ENCODE assay signal across 27 cellular contexts in genomic region chr17:70116919-70117318, GRCh38. TPM values are rescaled to one million over a fixed set of nuclear protein-coding genes. Genes with fewer than 3 reads are reported as not detected.
"Had no signal": no experiment of that assay in that cellular context is flagged by ENCODE, and none has a peak within 500 bp of the region (broad histone marks: within the 10 kb centered on the region; RNA-seq: fewer than 3 reads in every experiment).

No MANE protein-coding gene starts in this region.

- H3K9me3 ChIP-seq: suprapubic skin, testis, thyroid gland, transverse colon, upper lobe of right lung, uterus, vagina had no signal

- ATAC-seq: stimulated activated effector memory CD8-positive, alpha-beta T cell treated with anti-CD3 and anti-CD28 coated beads, Interleukin-12 subunit alpha, Interleukin-12 subunit beta, amount 100 ng/mL, for 72 hours; stimulated activated memory B cell treated with anti-CD40 and anti-IgM and Interleukin-4, amounts not matched to agents 10 μg/mL and 1 μg/mL and 100 μg/mL, for 72 hours; stimulated activated naive B cell treated with anti-CD40 and anti-IgM and Interleukin-4, amounts not matched to agents 10 μg/mL and 1 μg/mL and 100 μg/mL, for 72 hours; stimulated activated naive CD8-positive, alpha-beta T cell treated with anti-CD3 and anti-CD28 coated beads, Interleukin-15, amount 100 ng/mL, for 72 hours; stimulated activated naive CD8-positive, alpha-beta T cell treated with anti-CD3 and anti-CD28 coated beads, Interleukin-15, Interleukin-2, amounts not matched to agents 100 U/mL and 50 U/mL, for 24 hours; upper lobe of right lung had no signal

- H3K27me3 ChIP-seq: stomach, suprapubic skin, testis, thyroid gland, tibial artery, tibial nerve, transverse colon, upper lobe of left lung, upper lobe of right lung, uterus, vagina had no signal

- FAIRE-seq: urothelium cell line had no signal

- H3K36me3 ChIP-seq: stomach, suprapubic skin, thoracic aorta, thyroid gland, tibial artery, tibial nerve, transverse colon, upper lobe of left lung, upper lobe of right lung, uterus, vagina had no signal

- DNase-seq: stimulated activated CD4-positive, alpha-beta T cell treated with anti-CD3 and anti-CD28 coated beads, Interleukin-2, amount 100 ng/mL, for 24 hours; stimulated activated CD4-positive, alpha-beta T cell treated with anti-CD3 and anti-CD28 coated beads, Interleukin-2, amount 100 ng/mL, for 48 hours; stimulated activated CD4-positive, alpha-beta T cell treated with anti-CD3 and anti-CD28 coated beads, Interleukin-4, amount 100 ng/mL, for 1 hour; stimulated activated CD4-positive, alpha-beta T cell treated with anti-CD3 and anti-CD28 coated beads, Interleukin-4, amount 100 ng/mL, for 24 hours; stimulated activated CD4-positive, alpha-beta T cell treated with anti-CD3 and anti-CD28 coated beads, Interleukin-4, amount 100 ng/mL, for 4 hours; stimulated activated CD8-positive, alpha-beta memory T cell treated with anti-CD3 and anti-CD28 coated beads, Interleukin-4, amount 100 ng/mL, for 48 hours; stimulated activated naive B cell treated with anti-CD40 and anti-IgM and Interleukin-4, amounts not matched to agents 10 μg/mL and 1 μg/mL and 100 μg/mL, for 72 hours; stimulated activated naive CD4-positive, alpha-beta T cell; stimulated activated naive CD8-positive, alpha-beta T cell treated with anti-CD3 and anti-CD28 coated beads, Interleukin-15, amount 100 ng/mL, for 72 hours; stimulated activated naive CD8-positive, alpha-beta T cell treated with anti-CD3 and anti-CD28 coated beads, Interleukin-15, Interleukin-2, amounts not matched to agents 100 U/mL and 50 U/mL, for 24 hours; stomach; substantia nigra; testis; thyroid gland; tibial artery; transverse colon; trophoblast cell; upper lobe of left lung; upper lobe of right lung; uterus had no signal

- H3K4me1 ChIP-seq: stomach, suprapubic skin, testis, tibial artery, transverse colon, uterus, vagina had no signal

- H3K4me3 ChIP-seq: stomach, suprapubic skin, testis, thoracic aorta, thyroid gland, tibial artery, tibial nerve, transverse colon, upper lobe of left lung, upper lobe of right lung, uterus, vagina had no signal

- H3K27ac ChIP-seq: stomach, suprapubic skin, testis, thoracic aorta, thyroid gland, tibial artery, tibial nerve, transverse colon, upper lobe of left lung, upper lobe of right lung, uterus, vagina had no signal

RNA-seq across cellular contexts. Expression of gene KCNJ16, which starts 41.9 kb away (rescaled TPM):
- total RNA-seq: suprapubic skin, vagina had no signal
